ENCODE assay signal across 19 cellular contexts in the genomic region with DNA sequence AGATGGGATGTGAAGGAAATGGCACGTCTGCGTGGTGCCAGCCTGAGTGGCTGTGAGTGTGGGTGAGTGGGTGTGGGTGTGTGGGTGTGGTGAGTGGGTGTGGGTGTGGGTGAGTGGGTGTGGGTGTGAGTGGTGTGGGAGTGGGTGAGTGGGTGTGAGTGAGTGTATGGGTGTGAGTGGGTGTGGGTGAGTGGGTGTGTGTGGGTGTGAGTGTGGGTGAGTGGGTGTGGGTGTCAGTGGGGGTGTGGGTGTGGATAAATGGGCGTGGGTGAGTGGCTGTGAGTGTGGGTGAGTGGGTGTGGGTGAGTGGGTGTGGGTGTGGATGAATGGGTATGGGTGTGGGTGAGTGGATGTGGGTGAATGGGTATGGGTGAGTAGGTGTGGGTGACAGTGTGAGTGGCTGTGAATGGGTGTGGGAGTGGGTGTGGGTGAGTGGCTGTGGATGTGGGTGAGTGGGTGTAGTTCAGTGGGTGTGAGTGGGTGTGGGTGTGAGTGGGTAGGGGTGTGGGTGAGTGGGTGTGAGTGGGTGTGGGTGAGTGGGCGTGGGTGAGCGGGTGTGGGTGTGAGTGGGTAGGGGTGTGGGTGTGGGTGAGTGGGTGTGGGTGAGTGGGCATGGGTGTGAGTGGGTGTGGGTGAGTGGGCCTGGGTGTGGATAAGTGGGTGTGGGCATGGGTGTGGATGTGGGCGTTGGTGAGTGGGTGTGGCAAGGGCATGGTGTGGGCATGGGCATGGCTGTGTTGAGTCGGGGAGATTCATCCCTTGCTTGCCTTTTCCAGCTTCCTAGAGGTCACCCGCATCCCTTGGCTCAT.
A peak's percentile ranks its signal among the peaks of the same experiment; 100 is the strongest.
DNase-seq lines count a peak whose midpoint lies in the region; ATAC-seq, FAIRE-seq and TF ChIP-seq lines count a peak whose summit lies in the region.
"Had no signal": no experiment of that assay in that cellular context is flagged by ENCODE, and none has a peak within 500 bp of the region (broad histone marks: within the 10 kb centered on the region; RNA-seq: fewer than 3 reads in every experiment).

No MANE protein-coding gene starts in this region.

- H3K9me1 ChIP-seq in K562 (ENCODE audit: control insufficient read depth, insufficient read depth, low read length) = peaks cover 6% of the 10 kb centered on the region

- H3K79me2 ChIP-seq in HCT116 (ENCODE audit: insufficient read depth, low read length) (no peaks in the 10 kb centered on the region), K562 (ENCODE audit: control insufficient read depth, insufficient read depth, low read length) (no peaks in the 10 kb centered on the region)

- TF ChIP-seq CTCF in HCT116 (IDR thresholded peaks at IDR 0.05 in 2 of 3, conservative IDR thresholded peaks at IDR 0.05 in 1 of 3; ENCODE audit: borderline replicate concordance in 1 of 3, insufficient read depth in 1 of 3, low read depth in 2 of 3, low read length in 2 of 3) (no peak), K562 (IDR thresholded peaks at IDR 0.05 in 2 of 3, conservative IDR thresholded peaks at IDR 0.05 in 1 of 3; ENCODE audit: insufficient read depth in 2 of 3, low read depth in 1 of 3, low read length in 3 of 3) (no peak), gastrocnemius medialis (IDR thresholded peaks at IDR 0.05 in 4 of 5, conservative IDR thresholded peaks at IDR 0.05 in 1 of 5) (no peak)

- no peaks in the 10 kb centered on the region for H3K9me2 ChIP-seq in HCT116 (ENCODE audit: insufficient read depth)
- H3K9me2 ChIP-seq: SK-N-SH had no signal

- BruUV-seq in HCT116 (replicated peaks; lab: Mats Ljungman, UMichigan) (no TSS peak), K562 (replicated peaks; lab: Mats Ljungman, UMichigan) (no TSS peak)

- H3K4me2 ChIP-seq in BLaER1 treated with 17β-estradiol and CSF1 and Interleukin-3, amounts not matched to agents 10 nM and 100 nM = peak overlapping the region; percentile 39 to 72 (median 63); a peak in 21 of 22 replicates
- no peak overlapping the region for H3K4me2 ChIP-seq in HCT116 (ENCODE audit: low read length)
- no peak overlapping the region for H3K4me2 ChIP-seq in K562 (ENCODE audit: insufficient read depth, low read length)
- H3K4me2 ChIP-seq: SK-N-SH had no signal

- no peak for TF ChIP-seq EP300 in K562 (IDR thresholded peaks at IDR 0.05; ENCODE audit: low read length)

- peak; percentile 19; the same call in 1 of the 2 replicates for ATAC-seq in HCT116
- no peak for ATAC-seq in K562
- no peak for ATAC-seq in gastrocnemius medialis
- no peak for ATAC-seq in HG02642 (IDR thresholded peaks at IDR 0.05; ENCODE audit: poor library complexity, unreplicated experiment)
- ATAC-seq: PC-3 had no signal

- 69% methylated on average over 6 of the region's 8 CpGs for WGBS in K562 (ENCODE audit: insufficient coverage, low coverage, missing lambda C conversion rate)

- no peak overlapping the region for H2AFZ ChIP-seq in HCT116 (ENCODE audit: low read depth, low read length, poor library complexity, severe bottlenecking)
- H2AFZ ChIP-seq in K562 (ENCODE audit: low read depth, low read length) = peak overlapping the region; percentile 49

- TF ChIP-seq POLR2A in HCT116 (IDR thresholded peaks at IDR 0.05; ENCODE audit: borderline replicate concordance, extremely low read depth, insufficient read depth, insufficient read length) (no peak), K562 (conservative IDR thresholded peaks at IDR 0.05) (no peak), gastrocnemius medialis (IDR thresholded peaks at IDR 0.05) (no peak)

- intact Hi-C loops in HCT116 (cut with micrococcal nuclease) = loop anchor here (10.0 kb wide), 1 partner anchor 304 kb away; no protein-coding TSS in a partner anchor
- intact Hi-C loops in K562 (cut with micrococcal nuclease) = no loop called here
- intact Hi-C loops in gastrocnemius medialis (cut with DNase I; ENCODE audit: low total_unique reads) = no loop called here

- peaks cover 0 to 3% (median 0%) of the 10 kb centered on the region in 11 experiments; a peak in 2 of 22 replicates for H3K9me3 ChIP-seq in BLaER1 treated with 17β-estradiol and CSF1 and Interleukin-3, amounts not matched to agents 10 nM and 100 nM (replicated peaks in 1 of 11)
- H3K9me3 ChIP-seq in HCT116 (ENCODE audit: control insufficient read depth in 1 of 2, insufficient read depth in 1 of 2, low read depth in 1 of 2, low read length in 2 of 2) (no peaks in the 10 kb centered on the region), K562 (replicated peaks; ENCODE audit: control insufficient read depth, insufficient read depth, low read depth, low read length) (no peaks in the 10 kb centered on the region), gastrocnemius medialis (no peaks in the 10 kb centered on the region)
- H3K9me3 ChIP-seq: BE2C, SK-N-SH had no signal

- peaks cover 0 to 4% (median 0%) of the 10 kb centered on the region in 11 experiments; a peak in 1 of 22 replicates for H4K20me1 ChIP-seq in BLaER1 treated with 17β-estradiol and CSF1 and Interleukin-3, amounts not matched to agents 10 nM and 100 nM
- H4K20me1 ChIP-seq in HCT116 (ENCODE audit: insufficient read depth) (no peaks in the 10 kb centered on the region), K562 (replicated peaks; ENCODE audit: control insufficient read depth, insufficient read depth, low read length) (0 out of 2 replicates have a peak, but pooled peaks cover 5% of the 10 kb centered on the region)

- no peak for FAIRE-seq in K562 (lab: Jason Lieb, UNC)
- FAIRE-seq: GM19239 had no signal

- TF ChIP-seq RAD21 in HCT116 (IDR thresholded peaks at IDR 0.05; ENCODE audit: low read depth) (no peak), K562 (CRISPR knock-in tag; conservative IDR thresholded peaks at IDR 0.05 in 1 of 2, IDR thresholded peaks at IDR 0.05 in 1 of 2) (no peak)

- no peak for DNase-seq in HCT116 (ENCODE audit: low read depth, low spot score)
- DNase-seq in K562 (ENCODE audit: extremely low read depth in 1 of 4, low spot score in 3 of 4) = no peak
- no peak for DNase-seq in gastrocnemius medialis
- no peak for DNase-seq in glomerular visceral epithelial cell (ENCODE audit: extremely low spot score)
- DNase-seq in ureter (ENCODE audit: low spot score) = no peak
- DNase-seq in NCI-H1930 (lab: John Stamatoyannopoulos, UW) = no peak
- DNase-seq: activated naive CD4-positive, alpha-beta T cell treated with anti-CD3 and anti-CD28 coated beads, Interleukin-2, amount 10 ng/mL, durations not matched to agents 7 days and 5 days; BE2C; brain microvascular endothelial cell; DMS153; mammary epithelial cell; NCI-H1048; NCI-H2107; NCI-H69; PC-3; SK-N-SH had no signal

- H3K36me3 ChIP-seq in BLaER1 treated with 17β-estradiol and CSF1 and Interleukin-3, amounts not matched to agents 10 nM and 100 nM = no peaks in the 10 kb centered on the region
- H3K36me3 ChIP-seq in HCT116 (ENCODE audit: control insufficient read depth in 1 of 2, insufficient read depth in 2 of 2, low read length in 2 of 2) = no peaks in the 10 kb centered on the region
- H3K36me3 ChIP-seq in K562 (ENCODE audit: control insufficient read depth, insufficient read depth, low read length) = no peaks in the 10 kb centered on the region
- no peaks in the 10 kb centered on the region for H3K36me3 ChIP-seq in gastrocnemius medialis
- H3K36me3 ChIP-seq: BE2C, brain microvascular endothelial cell had no signal

- no peak overlapping the region for H3K4me3 ChIP-seq in BLaER1 treated with 17β-estradiol and CSF1 and Interleukin-3, amounts not matched to agents 10 nM and 100 nM
- no peak overlapping the region for H3K4me3 ChIP-seq in HCT116 (replicated peaks in 1 of 2; ENCODE audit: low read depth in 1 of 2, low read length in 2 of 2)
- H3K4me3 ChIP-seq in K562 = no peak overlapping the region
- no peak overlapping the region for H3K4me3 ChIP-seq in gastrocnemius medialis

- in situ Hi-C loops in K562 (cut with MboI) (no loop called here), gastrocnemius medialis (cut with MboI; ENCODE audit: low sequenced_read_pairs in 4 of 4) (no loop called here)

- H3K27me3 ChIP-seq in BLaER1 treated with 17β-estradiol and CSF1 and Interleukin-3, amounts not matched to agents 10 nM and 100 nM = 0 out of 22 replicates have a peak, but pooled peaks cover 0 to 5% (median 0%) of the 10 kb centered on the region in 11 experiments
- H3K27me3 ChIP-seq in HCT116 (ENCODE audit: insufficient read depth, low read length) = no peaks in the 10 kb centered on the region
- H3K27me3 ChIP-seq in K562 (ENCODE audit: control insufficient read depth in 2 of 2, insufficient read depth in 2 of 2, low read length in 2 of 2) = peaks cover 14 to 28% of the 10 kb centered on the region in 2 experiments; a peak in 3 of 5 replicates
- no peaks in the 10 kb centered on the region for H3K27me3 ChIP-seq in gastrocnemius medialis
- H3K27me3 ChIP-seq: BE2C, brain microvascular endothelial cell had no signal

- H3K9ac ChIP-seq in BLaER1 treated with 17β-estradiol and CSF1 and Interleukin-3, amounts not matched to agents 10 nM and 100 nM = peak overlapping the region in 2 of 11 experiments; percentile 31 to 35; a peak in 1 of 22 replicates
- H3K9ac ChIP-seq in HCT116 (ENCODE audit: low read length) (no peak overlapping the region), K562 (ENCODE audit: insufficient read depth in 1 of 2, low read depth in 2 of 2, low read length in 2 of 2) (peak overlapping the region in 1 of 2 experiments; percentile 66; a peak in 2 of 4 replicates)
- H3K9ac ChIP-seq: SK-N-SH had no signal

- CTCF ChIA-PET in HCT116 (lab: Charles Lee) (interaction anchor here (1.4 kb wide), 1 partner anchor 22 kb away, joined by 6 read pairs; no protein-coding TSS in a partner anchor), K562 (lab: Yijun Ruan, JAX; ENCODE audit: low intra/inter-chr PET ratio) (no interaction called here)

- peaks cover 10 to 40% (median 32%) of the 10 kb centered on the region in 10 experiments for H3K4me1 ChIP-seq in BLaER1 treated with 17β-estradiol and CSF1 and Interleukin-3, amounts not matched to agents 10 nM and 100 nM
- H3K4me1 ChIP-seq in HCT116 (ENCODE audit: control insufficient read depth in 1 of 2, insufficient read depth in 2 of 2, low read length in 2 of 2) (peaks cover 0 to 8% of the 10 kb centered on the region in 2 experiments; a peak in 1 of 4 replicates), K562 (replicated peaks in 1 of 2; ENCODE audit: control insufficient read depth in 2 of 2, insufficient read depth in 2 of 2, low read length in 2 of 2) (peaks cover 3 to 47% of the 10 kb centered on the region in 2 experiments; a peak in 3 of 5 replicates), gastrocnemius medialis (peaks cover 19 to 35% of the 10 kb centered on the region in 2 donors)
- H3K4me1 ChIP-seq: BE2C had no signal

- POLR2A ChIA-PET in HCT116 (lab: Charles Lee) = no interaction called here
- POLR2A ChIA-PET in K562 (lab: Yijun Ruan, JAX) = interaction anchor here (0.9 to 1.3 kb wide), 3 partner anchors 11 to 22 kb away, joined by 3 to 4 read pairs (median 3); no protein-coding TSS in a partner anchor

- H3K27ac ChIP-seq in BLaER1 treated with 17β-estradiol and CSF1 and Interleukin-3, amounts not matched to agents 10 nM and 100 nM = peak overlapping the region in 4 of 11 experiments; percentile 47 to 55 (median 50); a peak in 5 of 22 replicates
- H3K27ac ChIP-seq in HCT116 (ENCODE audit: low read depth, low read length) (no peak overlapping the region), K562 (ENCODE audit: extremely low read depth, low read depth, low read length) (0 out of 3 replicates have a peak overlapping the region, but pooled peaks have one; percentile 3), gastrocnemius medialis (peak overlapping the region in 3 of 4 donors; percentile 18 to 49 (median 27))
- H3K27ac ChIP-seq: brain microvascular endothelial cell had no signal

- RAD21 ChIA-PET in HCT116 (lab: Charles Lee; ENCODE audit: low non-redundant PET in 1 of 2, low total read pairs in 2 of 2, uncharacterized antibody in 2 of 2, unreplicated experiment in 2 of 2) = no interaction called here

Comparison
In these comparisons a context has a peak if more than half of its experiments do, and no peak if none do; other contexts are left out.
1. H3K4me2 ChIP-seq: peak in BLaER1 treated with 17β-estradiol and CSF1 and Interleukin-3, amounts not matched to agents 10 nM and 100 nM (11 of 11); none in HCT116 (single experiment) and K562 (single experiment).